In genomic region chrX:133576876-133577275, GRCh38 we compare ENCODE assay signal across 7 cellular contexts.
"Had no signal": no experiment of that assay in that cellular context is flagged by ENCODE, and none has a peak within 500 bp of the region (broad histone marks: within the 10 kb centered on the region; RNA-seq: fewer than 3 reads in every experiment).

No MANE protein-coding gene starts in this region.

- H3K4me1 Mint-ChIP-seq: IgD-negative memory B cell had no signal

- ATAC-seq: K562 had no signal

- H3K27ac Mint-ChIP-seq: IgD-negative memory B cell had no signal

- DNase-seq: IMR-90, KBM-7, KG1 had no signal

- H3K4me3 ChIP-seq: K562 had no signal

- H3K27ac ChIP-seq: HL-60 had no signal

- H3K4me3 Mint-ChIP-seq: IgD-negative memory B cell had no signal

- FAIRE-seq: HTR-8/SVneo, K562 had no signal
